Comparison of ENCODE assay signal across 14 cellular contexts in genomic region chr1:245589827-245590421, GRCh38.
"Had no signal": no experiment of that assay in that cellular context is flagged by ENCODE, and none has a peak within 500 bp of the region (broad histone marks: within the 10 kb centered on the region; RNA-seq: fewer than 3 reads in every experiment).

No MANE protein-coding gene starts in this region.

- H3K9me3 ChIP-seq: adrenal gland, sigmoid colon, testis had no signal

- H3K4me1 ChIP-seq: adrenal gland, testis had no signal

- DNase-seq: activated CD4-positive, alpha-beta T cell treated with anti-CD3 and anti-CD28 coated beads, Interleukin-2, amount 10 ng/mL, durations not matched to agents 7 days and 5 days; activated CD4-positive, CD25-positive, alpha-beta regulatory T cell; activated naive CD4-positive, alpha-beta T cell treated with anti-CD3 and anti-CD28 coated beads, Interleukin-2, amount 50 U/mL, for 16 hours; central memory CD4-positive, alpha-beta T cell; effector CD4-positive, alpha-beta T cell; foreskin melanocyte; head of caudate nucleus; posterior cingulate gyrus; sigmoid colon; stimulated activated CD4-positive, alpha-beta T cell treated with anti-CD3 and anti-CD28 coated beads, Interleukin-12 subunit alpha, Interleukin-12 subunit beta, amount 100 ng/mL, for 4 hours; testis had no signal

- H3K27ac ChIP-seq: adrenal gland, coronary artery, sigmoid colon, testis had no signal

- H3K27me3 ChIP-seq: adrenal gland, testis had no signal

- H3K4me3 ChIP-seq: adrenal gland, coronary artery, sigmoid colon had no signal

- ATAC-seq: left lobe of liver had no signal
